Comparison of ENCODE assay signal across 14 cellular contexts in genomic region chr10:7318836-7319235, GRCh38.
DNase-seq lines count a peak whose midpoint lies in the region; ATAC-seq and TF ChIP-seq lines count a peak whose summit lies in the region.
"Had no signal": no experiment of that assay in that cellular context is flagged by ENCODE, and none has a peak within 500 bp of the region (broad histone marks: within the 10 kb centered on the region; RNA-seq: fewer than 3 reads in every experiment).

No MANE protein-coding gene starts in this region.

- H3K4me1 Mint-ChIP-seq in activated CD4-positive, alpha-beta T cell treated with anti-CD3 and anti-CD28 coated beads, Interleukin-2, amount 10 ng/mL, durations not matched to agents 24 days and 14 days, result peaks cover 53% of the 10 kb centered on the region
- peaks cover 25% of the 10 kb centered on the region for H3K4me1 Mint-ChIP-seq in brain
- peaks cover 26% of the 10 kb centered on the region for H3K4me1 Mint-ChIP-seq in nephron progenitor cell
- H3K4me1 Mint-ChIP-seq in HFFc6 (ENCODE audit: low read depth), result no peaks in the 10 kb centered on the region

- no peak overlapping the region for H3K4me3 Mint-ChIP-seq in activated CD4-positive, alpha-beta T cell treated with anti-CD3 and anti-CD28 coated beads, Interleukin-2, amount 10 ng/mL, durations not matched to agents 24 days and 14 days
- H3K4me3 Mint-ChIP-seq in brain (peak overlapping the region in 2 of 5 experiments; percentile 17 to 56), nephron progenitor cell (no peak overlapping the region), HFFc6 (no peak overlapping the region)

- intact Hi-C loops in activated CD4-positive, alpha-beta T cell treated with anti-CD3 and anti-CD28 coated beads, Interleukin-2, amount 10 ng/mL, durations not matched to agents 24 days and 14 days (cut with micrococcal nuclease), result no loop called here

- peaks cover 35% of the 10 kb centered on the region for H3K36me3 Mint-ChIP-seq in activated CD4-positive, alpha-beta T cell treated with anti-CD3 and anti-CD28 coated beads, Interleukin-2, amount 10 ng/mL, durations not matched to agents 24 days and 14 days (ENCODE audit: low read depth)
- peaks cover 8% of the 10 kb centered on the region for H3K36me3 Mint-ChIP-seq in brain
- peaks cover 27% of the 10 kb centered on the region for H3K36me3 Mint-ChIP-seq in nephron progenitor cell (ENCODE audit: low read depth)
- H3K36me3 Mint-ChIP-seq in HFFc6 (ENCODE audit: low read depth), result peaks cover 13% of the 10 kb centered on the region

- peaks cover 5% of the 10 kb centered on the region for H3K9me3 Mint-ChIP-seq in activated CD4-positive, alpha-beta T cell treated with anti-CD3 and anti-CD28 coated beads, Interleukin-2, amount 10 ng/mL, durations not matched to agents 24 days and 14 days
- H3K9me3 Mint-ChIP-seq in brain (peaks cover 3 to 10% (median 7%) of the 10 kb centered on the region in 5 experiments), nephron progenitor cell (peaks cover 18% of the 10 kb centered on the region), HFFc6 (peaks cover 69% of the 10 kb centered on the region)

- H3K27me3 Mint-ChIP-seq in activated CD4-positive, alpha-beta T cell treated with anti-CD3 and anti-CD28 coated beads, Interleukin-2, amount 10 ng/mL, durations not matched to agents 24 days and 14 days, result no peaks in the 10 kb centered on the region
- no peaks in the 10 kb centered on the region for H3K27me3 Mint-ChIP-seq in brain
- H3K27me3 Mint-ChIP-seq in nephron progenitor cell (ENCODE audit: low read depth, poor library complexity), result no peaks in the 10 kb centered on the region
- H3K27me3 Mint-ChIP-seq in HFFc6 (ENCODE audit: insufficient read depth), result peaks cover 1% of the 10 kb centered on the region

- ATAC-seq in GM21423 (IDR thresholded peaks at IDR 0.05; ENCODE audit: unreplicated experiment), result peak; percentile 36

- no peak for TF ChIP-seq CTCF in brain (conservative IDR thresholded peaks at IDR 0.05)
- TF ChIP-seq CTCF in nephron progenitor cell (IDR thresholded peaks at IDR 0.05), result no peak
- no peak for TF ChIP-seq CTCF in HFFc6 (IDR thresholded peaks at IDR 0.05)

- peak overlapping the region; percentile 1 for H3K27ac Mint-ChIP-seq in activated CD4-positive, alpha-beta T cell treated with anti-CD3 and anti-CD28 coated beads, Interleukin-2, amount 10 ng/mL, durations not matched to agents 24 days and 14 days
- H3K27ac Mint-ChIP-seq in brain, result peak overlapping the region in 4 of 5 experiments; percentile 10 to 65 (median 19)
- peak overlapping the region; percentile 30 for H3K27ac Mint-ChIP-seq in nephron progenitor cell
- no peak overlapping the region for H3K27ac Mint-ChIP-seq in HFFc6

- no peak for DNase-seq in activated CD4-positive, alpha-beta T cell treated with anti-CD3 and anti-CD28 coated beads, Interleukin-2, amount 10 ng/mL, durations not matched to agents 24 days and 14 days
- no peak for DNase-seq in activated CD4-positive, alpha-beta T cell treated with anti-CD3 and anti-CD28 coated beads, Interleukin-2, amount 50 U/mL, for 1 hour
- peak; percentile 20 for DNase-seq in nephron progenitor cell
- no peak for DNase-seq in NCI-H1092 treated with DMSO at 0.1 percent for 48 hours (lab: John Stamatoyannopoulos, UW)
- DNase-seq in mucosa of gallbladder (ENCODE audit: low spot score), result no peak
- DNase-seq in HFFc6, result no peak
- DNase-seq: ACHN; aorta; DMS79 treated with DMSO at 0.1 percent for 48 hours; KG1; stimulated activated CD4-positive, alpha-beta T cell treated with anti-CD3 and anti-CD28 coated beads, Interleukin-12 subunit alpha, Interleukin-12 subunit beta, amount 100 ng/mL, for 4 hours; T1000 had no signal
